Comparison of ENCODE assay signal across 9 cellular contexts in genomic region chr17:80453126-80453979, GRCh38. TPM values are rescaled to one million over a fixed set of nuclear protein-coding genes. Genes with fewer than 3 reads are reported as not detected.
DNase-seq lines count a peak whose midpoint lies in the region; ATAC-seq and TF ChIP-seq lines count a peak whose summit lies in the region.
"Had no signal": no experiment of that assay in that cellular context is flagged by ENCODE, and none has a peak within 500 bp of the region (broad histone marks: within the 10 kb centered on the region; RNA-seq: fewer than 3 reads in every experiment).

No MANE protein-coding gene starts in this region.

- DNase-seq in CD8-positive, alpha-beta T cell: no peak
- no peak for DNase-seq in breast epithelium (ENCODE audit: low spot score in 2 of 2)
- no peak for DNase-seq in naive thymus-derived CD8-positive, alpha-beta T cell
- no peak for DNase-seq in left ventricle myocardium superior
- no peak for DNase-seq in germinal center (ENCODE audit: low spot score)
- DNase-seq in stimulated activated naive CD4-positive, alpha-beta T cell treated with Interleukin-2 at 50 U/mL for 16 hours (lab: John Stamatoyannopoulos, UW): no peak

- peaks cover 2% of the 10 kb centered on the region for H3K36me3 Mint-ChIP-seq in CD8-positive, alpha-beta T cell
- H3K36me3 Mint-ChIP-seq in naive thymus-derived CD8-positive, alpha-beta T cell: no peaks in the 10 kb centered on the region

- no peak for ATAC-seq in CD8-positive, alpha-beta T cell
- no peak for ATAC-seq in naive thymus-derived CD8-positive, alpha-beta T cell
- ATAC-seq in left ventricle myocardium superior (no peak), HG03469 (IDR thresholded peaks at IDR 0.05; ENCODE audit: unreplicated experiment) (no peak)

- H3K27me3 ChIP-seq in CD8-positive, alpha-beta T cell (ENCODE audit: insufficient read depth, low read length): no peaks in the 10 kb centered on the region
- no peaks in the 10 kb centered on the region for H3K27me3 ChIP-seq in breast epithelium

- peaks cover 16% of the 10 kb centered on the region for H3K4me1 Mint-ChIP-seq in CD8-positive, alpha-beta T cell (ENCODE audit: low read depth)
- peaks cover 7 to 24% (median 18%) of the 10 kb centered on the region in 4 donors for H3K4me1 Mint-ChIP-seq in naive thymus-derived CD8-positive, alpha-beta T cell

- H3K4me1 ChIP-seq in CD8-positive, alpha-beta T cell (ENCODE audit: insufficient read depth, low read length): peaks cover 8% of the 10 kb centered on the region
- no peaks in the 10 kb centered on the region for H3K4me1 ChIP-seq in breast epithelium

- no peak overlapping the region for H3K4me3 ChIP-seq in CD8-positive, alpha-beta T cell (ENCODE audit: low read depth, low read length)
- peak overlapping the region in 2 of 3 donors; percentile 72 to 89 for H3K4me3 ChIP-seq in breast epithelium

- peak overlapping the region; percentile 89 for H3K4me3 Mint-ChIP-seq in CD8-positive, alpha-beta T cell
- peak overlapping the region; percentile 86 to 95 (median 92) for H3K4me3 Mint-ChIP-seq in naive thymus-derived CD8-positive, alpha-beta T cell

- POLR2A ChIA-PET in CD8-positive, alpha-beta T cell (lab: Charles Lee): interaction anchor here (1.0 to 1.6 kb wide), 5 partner anchors 22 to 565 kb away, joined by 3 to 9 read pairs (median 3); no protein-coding TSS in a partner anchor
- POLR2A ChIA-PET in naive thymus-derived CD8-positive, alpha-beta T cell (lab: Charles Lee): interaction anchor here (0.5 to 2.6 kb wide), 16 partner anchors 23 to 1212 kb away, joined by 3 to 16 read pairs (median 3); partner anchors contain the start of genes ACTG1, ENDOV, FAAP100 and NPTX1

- TF ChIP-seq POLR2A in breast epithelium (IDR thresholded peaks at IDR 0.05): no peak

- H3K27ac Mint-ChIP-seq in CD8-positive, alpha-beta T cell: peak overlapping the region; percentile 96
- peak overlapping the region; percentile 87 to 99 (median 98) for H3K27ac Mint-ChIP-seq in naive thymus-derived CD8-positive, alpha-beta T cell

- CTCF ChIA-PET in CD8-positive, alpha-beta T cell (lab: Charles Lee): no interaction called here

- H3K36me3 ChIP-seq in CD8-positive, alpha-beta T cell (ENCODE audit: insufficient read depth, low read length): no peaks in the 10 kb centered on the region
- H3K36me3 ChIP-seq in KOPT-K1 (ENCODE audit: insufficient read depth, low read length) (no peaks in the 10 kb centered on the region), breast epithelium (no peaks in the 10 kb centered on the region)

- no peaks in the 10 kb centered on the region for H3K9me3 ChIP-seq in CD8-positive, alpha-beta T cell (ENCODE audit: low read length)
- H3K9me3 ChIP-seq in KOPT-K1 (ENCODE audit: insufficient read depth, low read length, poor library complexity, severe bottlenecking) (no peaks in the 10 kb centered on the region), breast epithelium (no peaks in the 10 kb centered on the region)

- H3K27me3 Mint-ChIP-seq in CD8-positive, alpha-beta T cell (ENCODE audit: low read depth): peaks cover 7% of the 10 kb centered on the region
- peaks cover 0 to 14% (median 2%) of the 10 kb centered on the region in 5 donors for H3K27me3 Mint-ChIP-seq in naive thymus-derived CD8-positive, alpha-beta T cell

- H3K27ac ChIP-seq in CD8-positive, alpha-beta T cell (ENCODE audit: low read depth, low read length): no peak overlapping the region
- H3K27ac ChIP-seq in KOPT-K1 (ENCODE audit: low read depth, low read length, poor library complexity, severe bottlenecking) (peak overlapping the region; percentile 92), breast epithelium (peak overlapping the region in 1 of 2 donors; percentile 98)

- TF ChIP-seq CTCF in CD8-positive, alpha-beta T cell (IDR thresholded peaks at IDR 0.05): no peak
- TF ChIP-seq CTCF in breast epithelium (IDR thresholded peaks at IDR 0.05): no peak

- intact Hi-C loops in CD8-positive, alpha-beta T cell (cut with DNase I, micrococcal nuclease): loop anchor here (10.0 kb wide), 2 partner anchors 91 to 771 kb away; partner anchors contain the start of genes CEP131 (in 1 of the 2) and RPTOR (in 1 of the 2)
- intact Hi-C loops in breast epithelium (cut with DNase I; ENCODE audit: low total_unique reads): no loop called here
- intact Hi-C loops in left ventricle myocardium superior (cut with micrococcal nuclease): no loop called here

- no peaks in the 10 kb centered on the region for H3K9me3 Mint-ChIP-seq in CD8-positive, alpha-beta T cell
- H3K9me3 Mint-ChIP-seq in naive thymus-derived CD8-positive, alpha-beta T cell: no peaks in the 10 kb centered on the region

RNA-seq across cellular contexts. Expression of gene NPTX1, which starts 23.1 kb away (rescaled TPM):
- under 1 TPM; 0.06 to 0.30 TPM for total RNA-seq in CD8-positive, alpha-beta T cell
- under 1 TPM; under 0.01 to 0.32 (median 0.29) TPM for total RNA-seq in breast epithelium
- not detected for total RNA-seq in naive thymus-derived CD8-positive, alpha-beta T cell
- polyA plus RNA-seq in naive thymus-derived CD8-positive, alpha-beta T cell: not detected
- total RNA-seq in left ventricle myocardium superior: not detected
- total RNA-seq: kidney epithelial cell had no signal

RNA-seq across cellular contexts. Expression of gene ENDOV, which starts 38.4 kb away (rescaled TPM):
- total RNA-seq in CD8-positive, alpha-beta T cell: 10 to 100 TPM in 1 of 2 experiments, 1 to 10 TPM in 1; 8.2 to 11.6 TPM
- 10 to 100 TPM; 13.8 to 17.0 (median 16.7) TPM for total RNA-seq in breast epithelium
- 10 to 100 TPM; 20.6 TPM for total RNA-seq in naive thymus-derived CD8-positive, alpha-beta T cell
- polyA plus RNA-seq in naive thymus-derived CD8-positive, alpha-beta T cell: 10 to 100 TPM in 1 of 3 donors, 1 to 10 TPM in 2; 7.5 to 10.3 (median 9.5) TPM
- 9.1 TPM for total RNA-seq in left ventricle myocardium superior

Comparison
In these comparisons a context has a peak if more than half of its experiments do, and no peak if none do; other contexts are left out.
1. intact Hi-C loops: an anchor here in CD8-positive, alpha-beta T cell (10.0 kb wide); none called in breast epithelium and left ventricle myocardium superior.